1 cellular context compared by ENCODE assay signal in the genomic region with DNA sequence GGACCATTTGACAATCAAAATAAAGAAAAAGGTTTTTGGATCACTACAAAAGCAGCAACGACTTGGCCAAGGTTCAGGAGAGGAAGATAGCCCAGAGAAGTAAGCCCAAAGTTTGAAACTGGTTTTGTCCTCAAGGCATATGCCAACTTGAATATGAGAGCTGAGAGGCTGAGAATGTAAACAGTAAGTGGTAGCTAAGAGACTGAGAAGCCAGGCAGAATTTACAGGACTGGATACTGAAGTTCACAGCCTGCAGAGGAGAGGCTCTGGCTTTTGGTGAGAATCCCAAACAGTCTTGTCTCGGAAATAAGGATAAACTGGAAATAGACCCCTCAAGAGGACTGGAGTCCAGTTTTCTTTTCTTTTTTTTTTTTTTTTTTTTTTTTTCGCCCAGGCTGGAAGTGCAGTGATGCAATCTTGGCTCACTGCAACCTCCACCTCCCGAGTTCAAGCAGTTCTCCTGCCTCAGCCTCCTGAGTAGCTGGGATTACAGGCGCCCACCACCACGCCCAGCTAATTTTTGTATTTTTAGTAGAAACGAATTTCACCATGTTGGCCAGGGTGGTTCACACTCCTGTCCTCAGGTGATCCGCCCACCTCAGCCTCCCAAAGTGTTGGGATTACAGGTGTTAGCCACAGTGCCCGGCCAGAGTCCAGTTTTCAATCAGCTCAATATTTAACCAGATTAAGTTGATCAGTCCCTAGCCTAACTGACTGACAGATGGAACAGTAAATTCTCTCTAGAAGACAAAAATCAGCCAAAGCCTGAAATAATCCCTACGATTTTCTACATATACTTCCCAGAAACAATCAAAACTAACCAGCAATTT.
TF ChIP-seq lines count a peak whose summit lies in the region.

No MANE protein-coding gene starts in this region.

TF ChIP-seq in HepG2, 621 proteins besides CTCF, POLR2A, EP300 and RAD21 (continued from another document):
- TF ChIP-seq, protein P1, sequence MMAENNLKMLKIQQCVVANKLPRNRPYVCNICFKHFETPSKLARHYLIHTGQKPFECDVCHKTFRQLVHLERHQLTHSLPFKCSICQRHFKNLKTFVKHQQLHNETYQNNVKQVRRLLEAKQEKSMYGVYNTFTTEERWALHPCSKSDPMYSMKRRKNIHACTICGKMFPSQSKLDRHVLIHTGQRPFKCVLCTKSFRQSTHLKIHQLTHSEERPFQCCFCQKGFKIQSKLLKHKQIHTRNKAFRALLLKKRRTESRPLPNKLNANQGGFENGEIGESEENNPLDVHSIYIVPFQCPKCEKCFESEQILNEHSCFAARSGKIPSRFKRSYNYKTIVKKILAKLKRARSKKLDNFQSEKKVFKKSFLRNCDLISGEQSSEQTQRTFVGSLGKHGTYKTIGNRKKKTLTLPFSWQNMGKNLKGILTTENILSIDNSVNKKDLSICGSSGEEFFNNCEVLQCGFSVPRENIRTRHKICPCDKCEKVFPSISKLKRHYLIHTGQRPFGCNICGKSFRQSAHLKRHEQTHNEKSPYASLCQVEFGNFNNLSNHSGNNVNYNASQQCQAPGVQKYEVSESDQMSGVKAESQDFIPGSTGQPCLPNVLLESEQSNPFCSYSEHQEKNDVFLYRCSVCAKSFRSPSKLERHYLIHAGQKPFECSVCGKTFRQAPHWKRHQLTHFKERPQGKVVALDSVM (CRISPR knock-in tag; IDR thresholded peaks at IDR 0.05), result peak; percentile 91
- TF ChIP-seq KLF6 (CRISPR knock-in tag; IDR thresholded peaks at IDR 0.05) (no peak), SALL1 (CRISPR knock-in tag; IDR thresholded peaks at IDR 0.05) (no peak), CEBPG (CRISPR knock-in tag; IDR thresholded peaks at IDR 0.05) (peak; percentile 22), REPIN1 (CRISPR knock-in tag; IDR thresholded peaks at IDR 0.05; ENCODE audit: borderline replicate concordance, low read depth) (no peak), ZNF713 (CRISPR knock-in tag; IDR thresholded peaks at IDR 0.05) (no peak)
- TF ChIP-seq, protein P2, sequence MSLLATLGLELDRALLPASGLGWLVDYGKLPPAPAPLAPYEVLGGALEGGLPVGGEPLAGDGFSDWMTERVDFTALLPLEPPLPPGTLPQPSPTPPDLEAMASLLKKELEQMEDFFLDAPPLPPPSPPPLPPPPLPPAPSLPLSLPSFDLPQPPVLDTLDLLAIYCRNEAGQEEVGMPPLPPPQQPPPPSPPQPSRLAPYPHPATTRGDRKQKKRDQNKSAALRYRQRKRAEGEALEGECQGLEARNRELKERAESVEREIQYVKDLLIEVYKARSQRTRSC (CRISPR knock-in tag; IDR thresholded peaks at IDR 0.05; ENCODE audit: low read depth), result no peak
- TF ChIP-seq, protein P3, sequence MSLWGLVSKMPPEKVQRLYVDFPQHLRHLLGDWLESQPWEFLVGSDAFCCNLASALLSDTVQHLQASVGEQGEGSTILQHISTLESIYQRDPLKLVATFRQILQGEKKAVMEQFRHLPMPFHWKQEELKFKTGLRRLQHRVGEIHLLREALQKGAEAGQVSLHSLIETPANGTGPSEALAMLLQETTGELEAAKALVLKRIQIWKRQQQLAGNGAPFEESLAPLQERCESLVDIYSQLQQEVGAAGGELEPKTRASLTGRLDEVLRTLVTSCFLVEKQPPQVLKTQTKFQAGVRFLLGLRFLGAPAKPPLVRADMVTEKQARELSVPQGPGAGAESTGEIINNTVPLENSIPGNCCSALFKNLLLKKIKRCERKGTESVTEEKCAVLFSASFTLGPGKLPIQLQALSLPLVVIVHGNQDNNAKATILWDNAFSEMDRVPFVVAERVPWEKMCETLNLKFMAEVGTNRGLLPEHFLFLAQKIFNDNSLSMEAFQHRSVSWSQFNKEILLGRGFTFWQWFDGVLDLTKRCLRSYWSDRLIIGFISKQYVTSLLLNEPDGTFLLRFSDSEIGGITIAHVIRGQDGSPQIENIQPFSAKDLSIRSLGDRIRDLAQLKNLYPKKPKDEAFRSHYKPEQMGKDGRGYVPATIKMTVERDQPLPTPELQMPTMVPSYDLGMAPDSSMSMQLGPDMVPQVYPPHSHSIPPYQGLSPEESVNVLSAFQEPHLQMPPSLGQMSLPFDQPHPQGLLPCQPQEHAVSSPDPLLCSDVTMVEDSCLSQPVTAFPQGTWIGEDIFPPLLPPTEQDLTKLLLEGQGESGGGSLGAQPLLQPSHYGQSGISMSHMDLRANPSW (CRISPR knock-in tag; IDR thresholded peaks at IDR 0.05; ENCODE audit: borderline replicate concordance), result no peak
- TF ChIP-seq, protein P4, sequence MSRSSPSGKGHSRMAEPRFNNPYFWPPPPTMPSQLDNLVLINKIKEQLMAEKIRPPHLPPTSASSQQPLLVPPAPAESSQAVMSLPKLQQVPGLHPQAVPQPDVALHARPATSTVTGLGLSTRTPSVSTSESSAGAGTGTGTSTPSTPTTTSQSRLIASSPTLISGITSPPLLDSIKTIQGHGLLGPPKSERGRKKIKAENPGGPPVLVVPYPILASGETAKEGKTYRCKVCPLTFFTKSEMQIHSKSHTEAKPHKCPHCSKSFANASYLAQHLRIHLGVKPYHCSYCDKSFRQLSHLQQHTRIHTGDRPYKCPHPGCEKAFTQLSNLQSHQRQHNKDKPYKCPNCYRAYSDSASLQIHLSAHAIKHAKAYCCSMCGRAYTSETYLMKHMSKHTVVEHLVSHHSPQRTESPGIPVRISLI (CRISPR knock-in tag; IDR thresholded peaks at IDR 0.05; ENCODE audit: borderline replicate concordance), result peak; percentile 55; the same call in 1 of the 2 replicates
